ENCODE assay signal across 8 cellular contexts in genomic region chr6:15879372-15880261, GRCh38.
A peak's percentile ranks its signal among the peaks of the same experiment; 100 is the strongest.
DNase-seq lines count a peak whose midpoint lies in the region; ATAC-seq and TF ChIP-seq lines count a peak whose summit lies in the region.

No MANE protein-coding gene starts in this region.

- H3K27me3 ChIP-seq in neural progenitor cell (no peaks in the 10 kb centered on the region), WERI-Rb-1 (ENCODE audit: insufficient read depth, low read depth, severe bottlenecking) (no peaks in the 10 kb centered on the region)

- H3K9me3 ChIP-seq in neural progenitor cell (ENCODE audit: low read depth) (no peaks in the 10 kb centered on the region), WERI-Rb-1 (ENCODE audit: severe bottlenecking) (no peaks in the 10 kb centered on the region)

- no peak overlapping the region for H3K27ac ChIP-seq in neural progenitor cell
- H3K27ac ChIP-seq in WERI-Rb-1: no peak overlapping the region

- H3K4me1 ChIP-seq in neural progenitor cell: no peaks in the 10 kb centered on the region

- no peak overlapping the region for H3K4me3 ChIP-seq in cardiac fibroblast (replicated peaks in 1 of 2; ENCODE audit: low read depth in 2 of 2, low read length in 2 of 2)
- H3K4me3 ChIP-seq in neural progenitor cell: no peak overlapping the region
- no peak overlapping the region for H3K4me3 ChIP-seq in WERI-Rb-1 (ENCODE audit: low read depth, low read length)

- no peak overlapping the region for H2AFZ ChIP-seq in neural progenitor cell (replicated peaks)

- peak overlapping the region in 3 of 4 donors; percentile 9 to 48 (median 14) for H3K4me3 Mint-ChIP-seq in IgD-negative memory B cell
- H3K4me3 Mint-ChIP-seq in T-helper 2 cell treated with Interferon-gamma antibody and Interleukin-4, amounts not matched to agents 5 μg/mL and 100 μg/mL, for 36 hours: peak overlapping the region; percentile 80
- H3K4me3 Mint-ChIP-seq in neural progenitor cell: no peak overlapping the region

- H3K4me2 ChIP-seq in neural progenitor cell: no peak overlapping the region

- peaks cover 5% of the 10 kb centered on the region for H3K27me3 Mint-ChIP-seq in IgD-negative memory B cell
- no peaks in the 10 kb centered on the region for H3K27me3 Mint-ChIP-seq in T-helper 2 cell treated with Interferon-gamma antibody and Interleukin-4, amounts not matched to agents 5 μg/mL and 100 μg/mL, for 36 hours (ENCODE audit: low read depth)
- peaks cover 7% of the 10 kb centered on the region for H3K27me3 Mint-ChIP-seq in neural progenitor cell (ENCODE audit: insufficient read depth, low read depth)

- no peaks in the 10 kb centered on the region for H3F3A ChIP-seq in neural progenitor cell (ENCODE audit: low read depth)

- no peak overlapping the region for H3K9ac ChIP-seq in neural progenitor cell

- H3K27ac Mint-ChIP-seq in IgD-negative memory B cell (peak overlapping the region in 2 of 3 donors; percentile 10 to 90), neural progenitor cell (peak overlapping the region; percentile 5)
- peak overlapping the region; percentile 77 for H3K27ac Mint-ChIP-seq in T-helper 2 cell treated with Interferon-gamma antibody and Interleukin-4, amounts not matched to agents 5 μg/mL and 100 μg/mL, for 36 hours

- no peaks in the 10 kb centered on the region for H4K20me1 ChIP-seq in neural progenitor cell (ENCODE audit: low read depth)

- H3K79me2 ChIP-seq in neural progenitor cell (ENCODE audit: low read depth): no peaks in the 10 kb centered on the region

- no peaks in the 10 kb centered on the region for H3K36me3 ChIP-seq in neural progenitor cell
- no peaks in the 10 kb centered on the region for H3K36me3 ChIP-seq in WERI-Rb-1

- H3K9me3 Mint-ChIP-seq in IgD-negative memory B cell: no peaks in the 10 kb centered on the region
- H3K9me3 Mint-ChIP-seq in T-helper 2 cell treated with Interferon-gamma antibody and Interleukin-4, amounts not matched to agents 5 μg/mL and 100 μg/mL, for 36 hours: peaks cover 7% of the 10 kb centered on the region
- no peaks in the 10 kb centered on the region for H3K9me3 Mint-ChIP-seq in neural progenitor cell

- DNase-seq in CMK (ENCODE audit: low read depth): peak; percentile 76
- DNase-seq in T-helper 2 cell treated with Interferon-gamma antibody and Interleukin-4, amounts not matched to agents 5 μg/mL and 100 μg/mL, for 36 hours (ENCODE audit: low spot score): peak; percentile 71
- DNase-seq in cardiac fibroblast (ENCODE audit: low read depth in 2 of 2): peak; percentile 39 to 85
- no peak for DNase-seq in neural progenitor cell (ENCODE audit: low spot score)
- DNase-seq in NCI-H526 (lab: John Stamatoyannopoulos, UW): no peak
- DNase-seq in WERI-Rb-1: no peak

- TF ChIP-seq CTCF in cardiac fibroblast (IDR thresholded peaks at IDR 0.05; ENCODE audit: low read depth, low read length): no peak
- no peak for TF ChIP-seq CTCF in neural progenitor cell (IDR thresholded peaks at IDR 0.05)
- TF ChIP-seq CTCF in WERI-Rb-1 (IDR thresholded peaks at IDR 0.05; ENCODE audit: low read depth, low read length): no peak

- H3K4me1 Mint-ChIP-seq in IgD-negative memory B cell: peaks cover 21 to 40% (median 25%) of the 10 kb centered on the region in 3 donors
- H3K4me1 Mint-ChIP-seq in T-helper 2 cell treated with Interferon-gamma antibody and Interleukin-4, amounts not matched to agents 5 μg/mL and 100 μg/mL, for 36 hours (ENCODE audit: low read depth): peaks cover 42% of the 10 kb centered on the region
- H3K4me1 Mint-ChIP-seq in neural progenitor cell: peaks cover 6% of the 10 kb centered on the region

- H3K36me3 Mint-ChIP-seq in IgD-negative memory B cell: no peaks in the 10 kb centered on the region
- peaks cover 2% of the 10 kb centered on the region for H3K36me3 Mint-ChIP-seq in T-helper 2 cell treated with Interferon-gamma antibody and Interleukin-4, amounts not matched to agents 5 μg/mL and 100 μg/mL, for 36 hours (ENCODE audit: low read depth)
- no peaks in the 10 kb centered on the region for H3K36me3 Mint-ChIP-seq in neural progenitor cell

- ATAC-seq in GM21381 (IDR thresholded peaks at IDR 0.05; ENCODE audit: unreplicated experiment): peak; percentile 72

Comparison
In these comparisons a context has a peak if more than half of its experiments do, and no peak if none do; other contexts are left out.
1. DNase-seq: peak in CMK (single experiment), T-helper 2 cell treated with Interferon-gamma antibody and Interleukin-4, amounts not matched to agents 5 μg/mL and 100 μg/mL, for 36 hours (single experiment) and cardiac fibroblast (2 of 2); none in neural progenitor cell (single experiment), NCI-H526 (0 of 2) and WERI-Rb-1 (single experiment).
2. H3K27ac Mint-ChIP-seq: peak in every context shown above with its lines; median percentile 77 in T-helper 2 cell treated with Interferon-gamma antibody and Interleukin-4, amounts not matched to agents 5 μg/mL and 100 μg/mL, for 36 hours; 50 in IgD-negative memory B cell; 5 in neural progenitor cell.